8 cellular contexts compared by ENCODE assay signal in the genomic region with DNA sequence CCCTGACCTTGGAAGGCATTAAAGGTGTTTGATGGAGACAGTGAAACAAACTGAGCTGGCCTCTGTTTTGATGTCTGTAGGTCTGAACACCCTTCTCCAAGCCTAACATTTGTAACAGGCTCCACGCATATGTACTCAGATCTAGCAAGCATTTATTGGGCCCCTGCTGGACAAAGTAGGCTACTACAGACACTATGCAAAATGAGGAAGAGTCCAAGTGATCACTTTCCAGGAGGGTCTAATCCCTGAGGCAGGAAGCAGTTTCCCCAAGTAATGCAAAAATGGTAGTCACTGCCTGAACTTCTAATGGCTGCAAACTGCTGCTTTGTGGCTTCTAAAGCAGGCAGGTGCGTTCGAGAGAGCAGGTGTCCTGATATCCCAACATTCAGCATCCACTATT.
DNase-seq lines count a peak whose midpoint lies in the region; ATAC-seq and TF ChIP-seq lines count a peak whose summit lies in the region.

No MANE protein-coding gene starts in this region.

- DNase-seq in NCI-H460 (ENCODE audit: extremely low read depth, low read depth): peak; percentile 30
- peak; percentile 24 to 33 for DNase-seq in cardiac fibroblast (ENCODE audit: low read depth in 2 of 2)
- no peak for DNase-seq in NCI-H146 (lab: John Stamatoyannopoulos, UW)
- DNase-seq in nucleus accumbens (lab: John Stamatoyannopoulos, UW): no peak

- H3K4me3 ChIP-seq in DOHH2 (ENCODE audit: low read length) (no peak overlapping the region), HEK293 (ENCODE audit: low read depth, low read length) (no peak overlapping the region), cardiac fibroblast (replicated peaks in 1 of 2; ENCODE audit: low read depth in 2 of 2, low read length in 2 of 2) (no peak overlapping the region), mesodermal cell (ENCODE audit: extremely low read depth, insufficient read depth, low read length, poor library complexity, severe bottlenecking) (no peak overlapping the region)

- WGBS in mesodermal cell (ENCODE audit: insufficient coverage in 2 of 2), 2 experiments: 70 to 80% methylated on average over 2 to 3 of the region's 3 CpGs

- H4K20me1 ChIP-seq in DOHH2 (ENCODE audit: control insufficient read depth, insufficient read depth, low read depth, low read length): no peaks in the 10 kb centered on the region

- no peaks in the 10 kb centered on the region for H3K9me2 ChIP-seq in DOHH2 (replicated peaks; ENCODE audit: control insufficient read depth, low read length)

- H3K9me3 ChIP-seq in DOHH2 (ENCODE audit: control insufficient read depth, insufficient read depth, low read length) (no peaks in the 10 kb centered on the region), HEK293 (ENCODE audit: control insufficient read depth, insufficient read depth, low read depth, low read length) (no peaks in the 10 kb centered on the region), mesodermal cell (ENCODE audit: control insufficient read depth, low read length) (no peaks in the 10 kb centered on the region)

- H3K36me3 ChIP-seq in DOHH2 (ENCODE audit: control insufficient read depth, low read length) (no peaks in the 10 kb centered on the region), HEK293 (ENCODE audit: control insufficient read depth in 2 of 2, insufficient read depth in 1 of 2, low read length in 2 of 2) (no peaks in the 10 kb centered on the region), mesodermal cell (ENCODE audit: control insufficient read depth, insufficient read depth, low read length) (no peaks in the 10 kb centered on the region)

- H3K4me1 ChIP-seq in DOHH2 (ENCODE audit: control insufficient read depth, low read length): no peaks in the 10 kb centered on the region
- H3K4me1 ChIP-seq in HEK293 (ENCODE audit: control insufficient read depth, insufficient read depth, low read length): no peaks in the 10 kb centered on the region
- H3K4me1 ChIP-seq in mesodermal cell (ENCODE audit: control insufficient read depth, insufficient read depth, low read length, poor library complexity, severe bottlenecking): peaks cover 32% of the 10 kb centered on the region

- no peaks in the 10 kb centered on the region for H3K79me2 ChIP-seq in DOHH2 (ENCODE audit: control insufficient read depth, low read length)

- POLR2A ChIA-PET in HEK293 (lab: Yijun Ruan, JAX): no interaction called here

- ATAC-seq in HG03196 (IDR thresholded peaks at IDR 0.05; ENCODE audit: unreplicated experiment): no peak

- no peak overlapping the region for H3K4me2 ChIP-seq in DOHH2 (ENCODE audit: low read length)

- H3K27ac ChIP-seq in DOHH2 (ENCODE audit: low read depth, low read length) (no peak overlapping the region), HEK293 (ENCODE audit: extremely low read depth, low read depth, low read length) (no peak overlapping the region), mesodermal cell (ENCODE audit: low read depth, low read length, severe bottlenecking) (peak overlapping the region; percentile 33)

- no peaks in the 10 kb centered on the region; the same call in 1 of the 2 replicates for H3K27me3 ChIP-seq in DOHH2 (ENCODE audit: control insufficient read depth, low read length)

- TF ChIP-seq CTCF in DOHH2 (IDR thresholded peaks at IDR 0.05; ENCODE audit: low read depth, low read length, poor library complexity, severe bottlenecking): peak; percentile 71
- peak; percentile 47; the same call in 1 of the 2 replicates for TF ChIP-seq CTCF in HEK293 (tag by site-specific recombination; IDR thresholded peaks at IDR 0.05)
- peak; percentile 73 for TF ChIP-seq CTCF in cardiac fibroblast (IDR thresholded peaks at IDR 0.05; ENCODE audit: low read depth, low read length)

- H3F3A ChIP-seq in DOHH2 (ENCODE audit: control insufficient read depth, insufficient read depth): no peaks in the 10 kb centered on the region

- CTCF ChIA-PET in HEK293 (lab: Yijun Ruan, JAX): interaction anchor here (0.5 to 2.0 kb wide), 12 partner anchors 9 to 1257 kb away, joined by 3 to 16 read pairs (median 3); no protein-coding TSS in a partner anchor

TF ChIP-seq in HEK293, 187 proteins besides CTCF, POLR2A, EP300 and RAD21:
- TF ChIP-seq ZNF302 (tag by site-specific recombination; IDR thresholded peaks at IDR 0.05; ENCODE audit: low read depth): no peak
- TF ChIP-seq ZFP3 (tag by site-specific recombination; IDR thresholded peaks at IDR 0.05; ENCODE audit: low read depth): no peak
- TF ChIP-seq FEZF1 (tag by site-specific recombination; IDR thresholded peaks at IDR 0.05): no peak
- peak; percentile 95 for TF ChIP-seq PRDM10 (tag by site-specific recombination; IDR thresholded peaks at IDR 0.05)
- TF ChIP-seq ZNF558 (tag by site-specific recombination; IDR thresholded peaks at IDR 0.05): no peak
- TF ChIP-seq TRIM28 (IDR thresholded peaks at IDR 0.05; ENCODE audit: borderline replicate concordance, low read length): peak; percentile 58
TF ChIP-seq in HEK293: peak in this region for 2.

Comparison
In these comparisons a context has a peak if more than half of its experiments do, and no peak if none do; other contexts are left out.
1. DNase-seq: peak in NCI-H460 (single experiment) and cardiac fibroblast (2 of 2); none in NCI-H146 (single experiment) and nucleus accumbens (0 of 56).
2. Peak in every context shown above with its lines, with median percentiles within 50 percentile points of each other: CTCF ChIP-seq.